22 cellular contexts compared by ENCODE assay signal in the genomic region with DNA sequence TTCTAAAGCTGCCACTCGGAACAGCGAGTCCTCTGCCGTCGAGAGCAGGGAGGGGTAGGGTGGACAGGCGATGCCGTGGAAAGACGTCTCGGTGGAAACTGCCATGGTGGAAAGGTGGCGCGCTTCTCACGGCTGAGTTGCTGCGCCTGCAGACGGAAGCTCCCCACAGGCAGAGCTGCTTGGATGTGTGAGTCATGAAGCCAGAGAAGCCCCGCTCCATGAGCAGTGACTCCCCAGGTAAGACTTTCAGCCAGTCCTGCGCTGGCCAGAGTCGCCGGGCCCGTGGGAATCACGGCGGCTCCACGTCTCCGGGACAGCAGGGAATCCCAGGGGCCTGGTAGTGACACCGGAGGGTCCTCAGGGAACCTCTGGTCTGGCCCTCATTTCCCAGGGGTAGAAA. TPM values are rescaled to one million over a fixed set of nuclear protein-coding genes. Genes with fewer than 3 reads are reported as not detected.
"Had no signal": no experiment of that assay in that cellular context is flagged by ENCODE, and none has a peak within 500 bp of the region (broad histone marks: within the 10 kb centered on the region; RNA-seq: fewer than 3 reads in every experiment).

No MANE protein-coding gene starts in this region.

- DNase-seq: cerebellar nuclear complex; cortex of kidney; effector memory CD8-positive, alpha-beta T cell; head of caudate nucleus; mammary epithelial cell; naive thymus-derived CD8-positive, alpha-beta T cell; nephron progenitor cell; occipital lobe; right cardiac atrium; sigmoid colon; stimulated activated CD4-positive, alpha-beta T cell treated with anti-CD3 and anti-CD28 coated beads, Interleukin-4, amount 100 ng/mL, for 4 hours; stimulated activated naive B cell treated with anti-CD40 and anti-IgM and Interleukin-4, amounts not matched to agents 10 μg/mL and 1 μg/mL and 100 μg/mL, for 72 hours; transverse colon; upper lobe of right lung; uterus had no signal

- H3K4me1 ChIP-seq: pancreas had no signal

- FAIRE-seq: frontal cortex, kidney, pancreas had no signal

- H3K36me3 ChIP-seq: pancreas, prostate gland, sigmoid colon, suprapubic skin, transverse colon, upper lobe of right lung, uterus had no signal

- H3K9me3 ChIP-seq: pancreas, prostate gland, sigmoid colon, suprapubic skin, transverse colon, upper lobe of right lung, uterus had no signal

- H3K4me3 Mint-ChIP-seq: effector memory CD8-positive, alpha-beta T cell; naive thymus-derived CD8-positive, alpha-beta T cell; nephron progenitor cell; stimulated activated naive B cell treated with anti-CD40 and anti-IgM and Interleukin-4, amounts not matched to agents 10 μg/mL and 1 μg/mL and 100 μg/mL, for 72 hours; stimulated activated naive CD8-positive, alpha-beta T cell treated with anti-CD3 and anti-CD28 coated beads, Interleukin-15, Interleukin-2, amounts not matched to agents 100 ng/mL and 50 ng/mL, for 24 hours had no signal

- H3K4me3 ChIP-seq: pancreas, prostate gland, sigmoid colon, suprapubic skin, transverse colon, upper lobe of right lung, uterus had no signal

- H3K36me3 Mint-ChIP-seq: naive thymus-derived CD8-positive, alpha-beta T cell had no signal

- H3K27me3 ChIP-seq: pancreas, sigmoid colon, suprapubic skin, transverse colon, upper lobe of right lung, uterus had no signal

- H3K27ac Mint-ChIP-seq: effector memory CD8-positive, alpha-beta T cell; naive thymus-derived CD8-positive, alpha-beta T cell; nephron progenitor cell; stimulated activated naive CD8-positive, alpha-beta T cell treated with anti-CD3 and anti-CD28 coated beads, Interleukin-15, Interleukin-2, amounts not matched to agents 100 ng/mL and 50 ng/mL, for 24 hours had no signal

- ATAC-seq: effector memory CD8-positive, alpha-beta T cell; left lobe of liver; naive thymus-derived CD8-positive, alpha-beta T cell; pancreas; right cardiac atrium; stimulated activated naive B cell treated with anti-CD40 and anti-IgM and Interleukin-4, amounts not matched to agents 10 μg/mL and 1 μg/mL and 100 μg/mL, for 72 hours; upper lobe of right lung had no signal

- H3K27ac ChIP-seq: pancreas, prostate gland, sigmoid colon, suprapubic skin, transverse colon, upper lobe of right lung, uterus had no signal

- H3K27me3 Mint-ChIP-seq: effector memory CD8-positive, alpha-beta T cell; naive thymus-derived CD8-positive, alpha-beta T cell; stimulated activated naive B cell treated with anti-CD40 and anti-IgM and Interleukin-4, amounts not matched to agents 10 μg/mL and 1 μg/mL and 100 μg/mL, for 72 hours; stimulated activated naive CD8-positive, alpha-beta T cell treated with anti-CD3 and anti-CD28 coated beads, Interleukin-15, Interleukin-2, amounts not matched to agents 100 ng/mL and 50 ng/mL, for 24 hours had no signal

- H3K9me3 Mint-ChIP-seq: effector memory CD8-positive, alpha-beta T cell; naive thymus-derived CD8-positive, alpha-beta T cell; nephron progenitor cell; stimulated activated naive B cell treated with anti-CD40 and anti-IgM and Interleukin-4, amounts not matched to agents 10 μg/mL and 1 μg/mL and 100 μg/mL, for 72 hours; stimulated activated naive CD8-positive, alpha-beta T cell treated with anti-CD3 and anti-CD28 coated beads, Interleukin-15, Interleukin-2, amounts not matched to agents 100 ng/mL and 50 ng/mL, for 24 hours had no signal

RNA-seq across cellular contexts. Expression of a gene that starts 34.8 kb away (rescaled TPM):
- polyA plus RNA-seq: naive thymus-derived CD8-positive, alpha-beta T cell had no signal
